In genomic region chr6:160741012-160741411, GRCh38 we compare ENCODE assay signal across 11 cellular contexts. TPM values are rescaled to one million over a fixed set of nuclear protein-coding genes. Genes with fewer than 3 reads are reported as not detected.
ATAC-seq lines count a peak whose summit lies in the region.
"Not testable (repeated sequence)": the region's sequence is repeated elsewhere in the genome, so short reads cannot be mapped to it uniquely, and the experiment has no call there.
"Had no signal": no experiment of that assay in that cellular context is flagged by ENCODE, and none has a peak within 500 bp of the region (broad histone marks: within the 10 kb centered on the region; RNA-seq: fewer than 3 reads in every experiment).

No MANE protein-coding gene starts in this region.

- ATAC-seq in GM18508 (IDR thresholded peaks at IDR 0.05; ENCODE audit: insufficient read depth, unreplicated experiment) = peak; percentile 99
- ATAC-seq in GM19324 (IDR thresholded peaks at IDR 0.05; ENCODE audit: low FRiP score, unreplicated experiment) = peak; percentile 98
- peak; percentile 97 for ATAC-seq in GM21526 (IDR thresholded peaks at IDR 0.05; ENCODE audit: low FRiP score, unreplicated experiment)
- ATAC-seq in HG02840 (IDR thresholded peaks at IDR 0.05; ENCODE audit: low FRiP score, unreplicated experiment) = peak; percentile 97
- peak; percentile 98 for ATAC-seq in HG03108 (IDR thresholded peaks at IDR 0.05; ENCODE audit: unreplicated experiment)
- peak; percentile 99 for ATAC-seq in HG03565 (IDR thresholded peaks at IDR 0.05; ENCODE audit: unreplicated experiment)
- ATAC-seq in activated T-helper 17 cell treated with anti-CD3 and anti-CD28 coated beads, Interleukin-2, amount 50 U/mL, for 72 hours (replicated peaks) = peak; percentile 84

- H3K9me3 Mint-ChIP-seq in activated T-helper 17 cell treated with anti-CD3 and anti-CD28 coated beads, Interleukin-2, amount 50 U/mL, for 72 hours = not testable (repeated sequence)

- not testable (repeated sequence) for H3K27ac Mint-ChIP-seq in activated T-helper 17 cell treated with anti-CD3 and anti-CD28 coated beads, Interleukin-2, amount 50 U/mL, for 72 hours

- not testable (repeated sequence) for H3K4me1 Mint-ChIP-seq in activated T-helper 17 cell treated with anti-CD3 and anti-CD28 coated beads, Interleukin-2, amount 50 U/mL, for 72 hours

- not testable (repeated sequence) for H3K4me3 Mint-ChIP-seq in activated T-helper 17 cell treated with anti-CD3 and anti-CD28 coated beads, Interleukin-2, amount 50 U/mL, for 72 hours

- H3K36me3 Mint-ChIP-seq in activated T-helper 17 cell treated with anti-CD3 and anti-CD28 coated beads, Interleukin-2, amount 50 U/mL, for 72 hours (ENCODE audit: low read depth) = not testable (repeated sequence)

- peaks cover 13% of the 10 kb centered on the region for H3K27me3 Mint-ChIP-seq in activated T-helper 17 cell treated with anti-CD3 and anti-CD28 coated beads, Interleukin-2, amount 50 U/mL, for 72 hours

RNA-seq across cellular contexts. Expression of gene PLG, which starts 39.0 kb away (rescaled TPM):
- not detected for total RNA-seq in activated T-helper 17 cell treated with anti-CD3 and anti-CD28 coated beads, Interleukin-2, amount 50 U/mL, for 72 hours
- total RNA-seq: activated naive CD4-positive, alpha-beta T cell treated with anti-CD3 and anti-CD28 coated beads, Interleukin-2, amount 50 U/mL, for 72 hours; Calu3; G401; thoracic aorta had no signal

Comparison
In these comparisons a context has a peak if more than half of its experiments do, and no peak if none do; other contexts are left out.
1. Peak in every context shown above with its lines: ATAC-seq.